ENCODE assay signal across 21 cellular contexts in the genomic region with DNA sequence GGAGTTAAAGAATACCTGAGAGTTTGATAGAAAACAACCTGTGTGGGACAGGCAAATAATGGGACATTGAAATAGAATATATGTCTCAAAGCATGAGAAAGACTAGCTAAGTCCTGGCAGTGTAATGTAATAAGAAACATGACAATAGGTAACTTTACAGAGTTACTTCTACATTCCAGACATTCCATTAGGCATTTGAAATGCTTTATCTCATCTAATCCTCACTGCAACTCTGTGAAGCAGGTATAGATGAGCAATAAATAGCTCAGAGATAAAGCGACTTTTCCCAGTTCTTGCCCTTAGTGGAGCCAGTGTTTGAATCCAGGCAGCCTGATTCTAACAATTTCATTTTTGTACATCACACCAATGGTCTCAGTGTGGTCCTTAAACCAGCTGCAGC.
DNase-seq lines count a peak whose midpoint lies in the region; ATAC-seq, FAIRE-seq and TF ChIP-seq lines count a peak whose summit lies in the region.
"Had no signal": no experiment of that assay in that cellular context is flagged by ENCODE, and none has a peak within 500 bp of the region (broad histone marks: within the 10 kb centered on the region; RNA-seq: fewer than 3 reads in every experiment).

No MANE protein-coding gene starts in this region.

- H3K9ac ChIP-seq in GM23248 (no peak overlapping the region), PC-3 (ENCODE audit: low read length) (no peak overlapping the region), endodermal cell (ENCODE audit: extremely low read depth, low read length, poor library complexity, severe bottlenecking) (peak overlapping the region; percentile 32), neural progenitor cell (no peak overlapping the region)

- H3K4me1 Mint-ChIP-seq in endodermal cell (peaks cover 14% of the 10 kb centered on the region), neural progenitor cell (peaks cover 24% of the 10 kb centered on the region)

- peaks cover 11% of the 10 kb centered on the region for H3K4me1 ChIP-seq in GM23248 (ENCODE audit: insufficient read depth)
- H3K4me1 ChIP-seq in PC-3 (ENCODE audit: insufficient read depth, low read length) = peaks cover 14% of the 10 kb centered on the region
- H3K4me1 ChIP-seq in endodermal cell (ENCODE audit: control insufficient read depth, insufficient read depth, low read length) = peaks cover 10% of the 10 kb centered on the region
- H3K4me1 ChIP-seq in neural progenitor cell = peaks cover 16% of the 10 kb centered on the region
- H3K4me1 ChIP-seq: BE2C, Peyer's patch had no signal

- no peak for FAIRE-seq in H54 (lab: Jason Lieb, UNC)
- FAIRE-seq: A204.1, GM12891 had no signal

- POLR2A ChIA-PET in PC-3 (lab: Charles Lee; ENCODE audit: unreplicated experiment) = no interaction called here

- H3F3A ChIP-seq in GM23248 (ENCODE audit: insufficient read depth) (no peaks in the 10 kb centered on the region), PC-3 (ENCODE audit: low read length, unreplicated experiment) (no peaks in the 10 kb centered on the region), neural progenitor cell (ENCODE audit: low read depth) (peaks cover 9% of the 10 kb centered on the region)

- CTCF ChIA-PET in PC-3 (lab: Charles Lee) = no interaction called here

- H2AFZ ChIP-seq in GM23248 (peak overlapping the region; percentile 25; the same call in 1 of the 2 replicates), PC-3 (ENCODE audit: low read length) (no peak overlapping the region), neural progenitor cell (replicated peaks) (no peak overlapping the region)

- H3K36me3 ChIP-seq in GM23248 (ENCODE audit: low read depth) = no peaks in the 10 kb centered on the region
- no peaks in the 10 kb centered on the region for H3K36me3 ChIP-seq in PC-3 (ENCODE audit: low read depth, low read length)
- H3K36me3 ChIP-seq in endodermal cell (ENCODE audit: control insufficient read depth, insufficient read depth, low read length) = no peaks in the 10 kb centered on the region
- H3K36me3 ChIP-seq in neural progenitor cell = no peaks in the 10 kb centered on the region
- H3K36me3 ChIP-seq: BE2C, Peyer's patch had no signal

- no peak overlapping the region for H3K4me3 ChIP-seq in GM23248
- H3K4me3 ChIP-seq in PC-3 (ENCODE audit: low read length) = no peak overlapping the region
- no peak overlapping the region for H3K4me3 ChIP-seq in endodermal cell (ENCODE audit: low read length)
- H3K4me3 ChIP-seq in neural progenitor cell = no peak overlapping the region
- H3K4me3 ChIP-seq: Peyer's patch, SK-N-MC had no signal

- H3K4me3 Mint-ChIP-seq in endodermal cell = no peak overlapping the region
- no peak overlapping the region for H3K4me3 Mint-ChIP-seq in neural progenitor cell
- H3K4me3 Mint-ChIP-seq: CD4-positive, alpha-beta T cell had no signal

- H3K9me3 ChIP-seq in GM23248 (ENCODE audit: low read depth) (no peaks in the 10 kb centered on the region), PC-3 (ENCODE audit: low read length) (no peaks in the 10 kb centered on the region), endodermal cell (ENCODE audit: control insufficient read depth, low read length) (peaks cover 4% of the 10 kb centered on the region), neural progenitor cell (ENCODE audit: low read depth) (peaks cover 3% of the 10 kb centered on the region)
- H3K9me3 ChIP-seq: BE2C, Peyer's patch had no signal

- H3K79me2 ChIP-seq in GM23248 (ENCODE audit: insufficient read depth) (no peaks in the 10 kb centered on the region), PC-3 (ENCODE audit: low read length) (no peaks in the 10 kb centered on the region), neural progenitor cell (ENCODE audit: low read depth) (no peaks in the 10 kb centered on the region)

- ATAC-seq in PC-3 (no peak; the same call in 1 of the 2 replicates), GM21515 (IDR thresholded peaks at IDR 0.05; ENCODE audit: unreplicated experiment) (no peak)
- ATAC-seq: Right ventricle myocardium inferior had no signal

- H3K27ac ChIP-seq in GM23248 (no peak overlapping the region), PC-3 (ENCODE audit: low read length) (no peak overlapping the region), endodermal cell (ENCODE audit: low read depth, low read length) (no peak overlapping the region), neural progenitor cell (peak overlapping the region; percentile 41)
- H3K27ac ChIP-seq: Peyer's patch, SK-N-MC had no signal

- TF ChIP-seq CTCF in PC-3 (conservative IDR thresholded peaks at IDR 0.05; ENCODE audit: low read depth, low read length) = no peak
- TF ChIP-seq CTCF in endodermal cell (conservative IDR thresholded peaks at IDR 0.05) = no peak
- TF ChIP-seq CTCF in neural progenitor cell (IDR thresholded peaks at IDR 0.05) = no peak

- in situ Hi-C loops in GM23248 (cut with MboI) = no loop called here

- H3K4me2 ChIP-seq in GM23248 (ENCODE audit: unreplicated experiment) (no peak overlapping the region), PC-3 (ENCODE audit: low read length) (no peak overlapping the region), neural progenitor cell (peak overlapping the region; percentile 41)

- no peaks in the 10 kb centered on the region for H3K36me3 Mint-ChIP-seq in endodermal cell (ENCODE audit: low read depth)
- H3K36me3 Mint-ChIP-seq in neural progenitor cell = peaks cover 4% of the 10 kb centered on the region

- peak overlapping the region; percentile 38 for H3K27ac Mint-ChIP-seq in endodermal cell
- no peak overlapping the region for H3K27ac Mint-ChIP-seq in neural progenitor cell
- H3K27ac Mint-ChIP-seq: CD4-positive, alpha-beta T cell had no signal

- H4K20me1 ChIP-seq in GM23248 (ENCODE audit: insufficient read depth) = no peaks in the 10 kb centered on the region
- H4K20me1 ChIP-seq in PC-3 (ENCODE audit: low read length) = no peaks in the 10 kb centered on the region
- no peaks in the 10 kb centered on the region for H4K20me1 ChIP-seq in neural progenitor cell (ENCODE audit: low read depth)

- peaks cover 3% of the 10 kb centered on the region for H3K27me3 Mint-ChIP-seq in endodermal cell (ENCODE audit: insufficient read depth)
- no peaks in the 10 kb centered on the region for H3K27me3 Mint-ChIP-seq in neural progenitor cell (ENCODE audit: insufficient read depth, low read depth)

- DNase-seq in GM23248 (no peak), PC-3 (peak; percentile 29), endodermal cell (peak; percentile 56), neural progenitor cell (ENCODE audit: low spot score) (peak; percentile 31), Kasumi-1 (lab: John Stamatoyannopoulos, UW) (no peak), H54 (ENCODE audit: insufficient read length, low spot score) (no peak)
- DNase-seq: BE2C; Calu3; CD4-positive, alpha-beta T cell; IMR-90; NCI-H1436; NCI-H2029; NCI-H2171; NCI-H446; NCI-H526 treated with DMSO at 0.1 percent for 48 hours; Peyer's patch had no signal

- WGBS in GM23248 (ENCODE audit: low coverage in 1 of 2, low lambda C conversion rate in 2 of 2, missing lambda C conversion rate in 2 of 2), 2 experiments = 50 to 76% methylated on average over 1 of the region's 1 CpG
- WGBS in endodermal cell (ENCODE audit: insufficient coverage in 1 of 2, insufficient read length in 1 of 2), 2 experiments = 41 to 88% methylated on average over 1 of the region's 1 CpG

- no peak for TF ChIP-seq POLR2A in H54 (IDR thresholded peaks at IDR 0.05; ENCODE audit: low read depth, low read length)

- BruUV-seq in PC-3 (replicated peaks; lab: Mats Ljungman, UMichigan) = no TSS peak

- H3K9me3 Mint-ChIP-seq in endodermal cell (peaks cover 8% of the 10 kb centered on the region), neural progenitor cell (peaks cover 7% of the 10 kb centered on the region)

- H3K9me2 ChIP-seq in GM23248 (ENCODE audit: insufficient read depth) = no peaks in the 10 kb centered on the region
- no peaks in the 10 kb centered on the region for H3K9me2 ChIP-seq in PC-3 (replicated peaks; ENCODE audit: low read length)

- H3K27me3 ChIP-seq in GM23248 (replicated peaks; ENCODE audit: insufficient read depth) (no peaks in the 10 kb centered on the region), PC-3 (ENCODE audit: low read length) (no peaks in the 10 kb centered on the region), endodermal cell (ENCODE audit: control insufficient read depth, insufficient read depth, low read length, poor library complexity, severe bottlenecking) (no peaks in the 10 kb centered on the region), neural progenitor cell (no peaks in the 10 kb centered on the region)
- H3K27me3 ChIP-seq: BE2C, Peyer's patch had no signal

- intact Hi-C loops in PC-3 (cut with micrococcal nuclease) = no loop called here

Comparison
In these comparisons a context has a peak if more than half of its experiments do, and no peak if none do; other contexts are left out.
1. DNase-seq: peak in PC-3 (single experiment), endodermal cell (single experiment) and neural progenitor cell (single experiment); none in GM23248 (single experiment), Kasumi-1 (0 of 2) and H54 (single experiment).